Comparison of ENCODE assay signal across 2 cellular contexts in the genomic region with DNA sequence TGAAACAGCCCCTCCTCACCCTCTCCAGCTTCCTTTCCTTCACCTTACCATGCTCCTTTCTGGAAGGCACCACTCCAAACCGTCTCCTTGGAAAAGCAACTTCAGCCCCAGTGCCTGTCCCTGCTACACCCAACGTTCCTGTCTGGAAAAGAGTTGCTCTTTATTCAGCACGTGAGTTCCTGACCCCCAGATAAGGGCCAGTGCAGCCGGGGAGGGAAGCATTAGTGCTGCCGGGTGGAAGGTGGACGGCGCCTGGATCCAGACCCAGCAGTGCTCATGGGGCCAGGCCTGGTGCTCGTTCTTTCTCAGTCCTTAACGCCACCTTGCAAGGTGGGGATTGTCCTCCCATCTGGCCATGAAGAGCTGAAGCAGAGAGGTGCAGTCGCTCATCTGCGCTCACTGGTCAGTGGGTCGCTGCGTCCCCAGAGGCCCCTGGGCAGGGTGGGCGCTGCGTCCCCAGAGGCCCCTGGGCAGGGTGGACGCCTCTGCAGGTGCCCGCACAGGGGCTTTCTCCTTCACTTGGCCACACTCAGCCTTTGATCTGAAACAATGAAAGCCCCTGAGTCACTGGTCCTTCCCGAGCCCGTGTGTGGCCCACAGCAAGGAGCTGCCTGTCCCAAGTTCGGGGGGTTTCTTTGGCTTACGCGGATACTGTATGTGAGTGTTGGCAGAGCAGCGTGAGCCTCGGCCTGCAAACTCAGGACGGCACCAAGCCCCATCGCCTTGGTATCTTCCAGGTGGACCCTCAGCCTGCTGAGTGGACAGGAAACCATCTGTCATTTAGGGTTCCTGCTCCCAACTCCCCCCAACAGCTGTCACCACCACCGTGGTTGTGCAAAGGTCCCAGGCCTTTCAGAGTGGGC.
TF ChIP-seq lines count a peak whose summit lies in the region.

No MANE protein-coding gene starts in this region.

TF ChIP-seq in IMR-90, 13 proteins besides CTCF, POLR2A, EP300 and RAD21:
- TF ChIP-seq MXI1 (IDR thresholded peaks at IDR 0.05; ENCODE audit: borderline replicate concordance, low read depth, low read length) = no peak
- TF ChIP-seq, protein P1, sequence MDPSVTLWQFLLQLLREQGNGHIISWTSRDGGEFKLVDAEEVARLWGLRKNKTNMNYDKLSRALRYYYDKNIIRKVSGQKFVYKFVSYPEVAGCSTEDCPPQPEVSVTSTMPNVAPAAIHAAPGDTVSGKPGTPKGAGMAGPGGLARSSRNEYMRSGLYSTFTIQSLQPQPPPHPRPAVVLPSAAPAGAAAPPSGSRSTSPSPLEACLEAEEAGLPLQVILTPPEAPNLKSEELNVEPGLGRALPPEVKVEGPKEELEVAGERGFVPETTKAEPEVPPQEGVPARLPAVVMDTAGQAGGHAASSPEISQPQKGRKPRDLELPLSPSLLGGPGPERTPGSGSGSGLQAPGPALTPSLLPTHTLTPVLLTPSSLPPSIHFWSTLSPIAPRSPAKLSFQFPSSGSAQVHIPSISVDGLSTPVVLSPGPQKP (IDR thresholded peaks at IDR 0.05; ENCODE audit: borderline replicate concordance, low read depth, low read length) = no peak
- TF ChIP-seq RFX5 (IDR thresholded peaks at IDR 0.05; ENCODE audit: low read depth, low read length) = no peak
- no peak for TF ChIP-seq FOS (IDR thresholded peaks at IDR 0.05; ENCODE audit: low read depth, low read length)
- no peak for TF ChIP-seq CHD1 (IDR thresholded peaks at IDR 0.05; ENCODE audit: low read depth, low read length)
- no peak for TF ChIP-seq MAFK (IDR thresholded peaks at IDR 0.05; ENCODE audit: low read depth, low read length)

TF ChIP-seq in K562, 482 proteins besides CTCF, POLR2A, EP300 and RAD21:
- TF ChIP-seq, protein P2, sequence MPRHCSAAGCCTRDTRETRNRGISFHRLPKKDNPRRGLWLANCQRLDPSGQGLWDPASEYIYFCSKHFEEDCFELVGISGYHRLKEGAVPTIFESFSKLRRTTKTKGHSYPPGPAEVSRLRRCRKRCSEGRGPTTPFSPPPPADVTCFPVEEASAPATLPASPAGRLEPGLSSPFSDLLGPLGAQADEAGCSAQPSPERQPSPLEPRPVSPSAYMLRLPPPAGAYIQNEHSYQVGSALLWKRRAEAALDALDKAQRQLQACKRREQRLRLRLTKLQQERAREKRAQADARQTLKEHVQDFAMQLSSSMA (CRISPR knock-in tag; IDR thresholded peaks at IDR 0.05) = no peak
- 0 out of 2 replicates have a peak, but pooled peaks have one; percentile 40 for TF ChIP-seq BHLHE40 (IDR thresholded peaks at IDR 0.05; ENCODE audit: low read length)
